ENCODE assay signal across 1 cellular context in genomic region chr1:25106981-25107642, GRCh38.
TF ChIP-seq lines count a peak whose summit lies in the region.

No MANE protein-coding gene starts in this region.

TF ChIP-seq in IMR-90, 13 proteins besides CTCF, POLR2A, EP300 and RAD21 (continued from another document):
- TF ChIP-seq ELK1 (IDR thresholded peaks at IDR 0.05; ENCODE audit: borderline replicate concordance, low read depth, low read length) (no peak), CHD1 (IDR thresholded peaks at IDR 0.05; ENCODE audit: low read depth, low read length) (no peak), CEBPB (IDR thresholded peaks at IDR 0.05; ENCODE audit: low read depth, low read length) (no peak), SMC3 (IDR thresholded peaks at IDR 0.05; ENCODE audit: low read depth, low read length) (no peak), BHLHE40 (IDR thresholded peaks at IDR 0.05; ENCODE audit: low read depth, low read length) (no peak), NFE2L2 (IDR thresholded peaks at IDR 0.05; ENCODE audit: low read depth, low read length) (no peak), MXI1 (IDR thresholded peaks at IDR 0.05; ENCODE audit: borderline replicate concordance, low read depth, low read length) (no peak), RCOR1 (IDR thresholded peaks at IDR 0.05; ENCODE audit: insufficient replicate concordance, low read length) (no peak)
TF ChIP-seq in IMR-90: peak in this region for 0.
